In genomic region chr6:64227868-64228267, GRCh38 we compare ENCODE assay signal across 21 cellular contexts.
"Had no signal": no experiment of that assay in that cellular context is flagged by ENCODE, and none has a peak within 500 bp of the region (broad histone marks: within the 10 kb centered on the region; RNA-seq: fewer than 3 reads in every experiment).

No MANE protein-coding gene starts in this region.

- H3K27me3 ChIP-seq: pancreas, tibial nerve, uterus had no signal

- ATAC-seq: mucosa of descending colon; naive thymus-derived CD4-positive, alpha-beta T cell; natural killer cell treated with Interleukin-12 subunit alpha and Interleukin-12 subunit beta and Interleukin-15 and Interleukin-18, amount 100 ng/mL, for 72 hours; pancreas; right cardiac atrium; sciatic nerve; stimulated activated effector memory CD8-positive, alpha-beta T cell treated with anti-CD3 and anti-CD28 coated beads, Interleukin-12 subunit alpha, Interleukin-12 subunit beta, amount 100 ng/mL, for 72 hours had no signal

- H3K4me1 ChIP-seq: left ventricle myocardium inferior, pancreas, prostate gland, uterus had no signal

- H3K36me3 ChIP-seq: left ventricle myocardium inferior, pancreas, prostate gland, tibial nerve, uterus had no signal

- H3K9me3 ChIP-seq: left ventricle myocardium inferior, mucosa of descending colon, pancreas, prostate gland, tibial nerve, uterus had no signal

- H3K4me3 ChIP-seq: left ventricle myocardium inferior, lung, mucosa of descending colon, pancreas, prostate gland, skin epidermis, tibial nerve, uterus had no signal

- DNase-seq: islet precursor cell; left ventricle myocardium inferior; midbrain; mucosa of descending colon; naive thymus-derived CD4-positive, alpha-beta T cell; pancreas; posterior cingulate gyrus; retina; right cardiac atrium; stimulated activated CD4-positive, alpha-beta T cell treated with anti-CD3 and anti-CD28 coated beads, Interleukin-12 subunit alpha, Interleukin-12 subunit beta, amount 100 ng/mL, for 4 hours; stimulated activated CD4-positive, alpha-beta T cell treated with anti-CD3 and anti-CD28 coated beads, Interleukin-4, amount 100 ng/mL, for 24 hours; stimulated activated naive CD4-positive, alpha-beta T cell; substantia nigra; uterus had no signal

- H3K27ac ChIP-seq: left ventricle myocardium inferior, pancreas, prostate gland, skin epidermis, tibial nerve, uterus had no signal
